In genomic region chr15:48330855-48331795, GRCh38 we compare ENCODE assay signal across 1 cellular context.
A peak's percentile ranks its signal among the peaks of the same experiment; 100 is the strongest.
TF ChIP-seq lines count a peak whose summit lies in the region.

Gene DUT, plus strand, starts transcription at chr15:48331429. Its CDS starts 87 bp downstream, at chr15:48331516.

TF ChIP-seq in HEK293, 187 proteins besides CTCF, POLR2A, EP300 and RAD21 (continued from another document and continues in another):
- no peak for TF ChIP-seq PRDM2 (tag by site-specific recombination; IDR thresholded peaks at IDR 0.05; ENCODE audit: borderline replicate concordance)
- 0 out of 2 replicates have a peak, but pooled peaks have one; percentile 22 for TF ChIP-seq ZSCAN5A (tag by site-specific recombination; IDR thresholded peaks at IDR 0.05)
- TF ChIP-seq ZNF555 (tag by site-specific recombination; conservative IDR thresholded peaks at IDR 0.05): no peak
- TF ChIP-seq TRIM28 (IDR thresholded peaks at IDR 0.05; ENCODE audit: borderline replicate concordance, low read length): no peak
- TF ChIP-seq ZBTB44 (tag by site-specific recombination; IDR thresholded peaks at IDR 0.05): no peak
- TF ChIP-seq MZF1 (tag by site-specific recombination; IDR thresholded peaks at IDR 0.05; ENCODE audit: borderline replicate concordance): no peak
- 0 out of 2 replicates have a peak, but pooled peaks have one; percentile 9 for TF ChIP-seq IKZF3 (tag by site-specific recombination; IDR thresholded peaks at IDR 0.05)
- TF ChIP-seq HOXC10 (CRISPR knock-in tag; IDR thresholded peaks at IDR 0.05): 0 out of 2 replicates have a peak, but pooled peaks have one; percentile 26
- no peak for TF ChIP-seq ZNF692 (tag by site-specific recombination; IDR thresholded peaks at IDR 0.05)
- peak; percentile 83 for TF ChIP-seq KLF8 (tag by site-specific recombination; IDR thresholded peaks at IDR 0.05)
- TF ChIP-seq REST (tag by site-specific recombination; IDR thresholded peaks at IDR 0.05): peak; percentile 91
- TF ChIP-seq PRDM4 (tag by site-specific recombination; IDR thresholded peaks at IDR 0.05): no peak
- TF ChIP-seq ZBTB20 (tag by site-specific recombination; IDR thresholded peaks at IDR 0.05): peak; percentile 98
- TF ChIP-seq AEBP2 (tag by site-specific recombination; IDR thresholded peaks at IDR 0.05; ENCODE audit: borderline replicate concordance): no peak
- no peak for TF ChIP-seq ZBTB17 (tag by site-specific recombination; IDR thresholded peaks at IDR 0.05)
- TF ChIP-seq ZBTB1 (tag by site-specific recombination; IDR thresholded peaks at IDR 0.05): no peak
- no peak for TF ChIP-seq ZNF423 (tag by site-specific recombination; IDR thresholded peaks at IDR 0.05)
- TF ChIP-seq ZNF473 (tag by site-specific recombination; IDR thresholded peaks at IDR 0.05): no peak
- no peak for TF ChIP-seq ZFP37 (tag by site-specific recombination; IDR thresholded peaks at IDR 0.05)
- TF ChIP-seq ZNF585B (tag by site-specific recombination; IDR thresholded peaks at IDR 0.05): no peak
- TF ChIP-seq ZNF629 (tag by site-specific recombination; IDR thresholded peaks at IDR 0.05): 0 out of 2 replicates have a peak, but pooled peaks have one; percentile 36
- no peak for TF ChIP-seq ZNF266 (tag by site-specific recombination; IDR thresholded peaks at IDR 0.05; ENCODE audit: low read depth)
- TF ChIP-seq ZNF48 (tag by site-specific recombination; IDR thresholded peaks at IDR 0.05): no peak
- TF ChIP-seq ZNF184 (tag by site-specific recombination; IDR thresholded peaks at IDR 0.05): no peak
- peak; percentile 76 for TF ChIP-seq KLF16 (tag by site-specific recombination; IDR thresholded peaks at IDR 0.05)
- TF ChIP-seq KLF7 (tag by site-specific recombination; IDR thresholded peaks at IDR 0.05; ENCODE audit: borderline replicate concordance): peak; percentile 73
- TF ChIP-seq ZBTB10 (tag by site-specific recombination; IDR thresholded peaks at IDR 0.05): peak; percentile 31
- TF ChIP-seq ZBTB11 (tag by site-specific recombination; conservative IDR thresholded peaks at IDR 0.05; ENCODE audit: low read depth): peak; percentile 89
